ENCODE assay signal across 8 cellular contexts in genomic region chr11:120336641-120337132, GRCh38. TPM values are rescaled to one million over a fixed set of nuclear protein-coding genes. Genes with fewer than 3 reads are reported as not detected.
DNase-seq lines count a peak whose midpoint lies in the region; TF ChIP-seq lines count a peak whose summit lies in the region.

No MANE protein-coding gene starts in this region.

- TF ChIP-seq CTCF in GM12864 (IDR thresholded peaks at IDR 0.05; ENCODE audit: low read depth, low read length, missing control alignments) (no peak), right atrium auricular region (IDR thresholded peaks at IDR 0.05) (no peak)

- H3K9me3 Mint-ChIP-seq in activated naive CD8-positive, alpha-beta T cell treated with anti-CD3 and anti-CD28 coated beads for 36 hours, result no peaks in the 10 kb centered on the region

- no peak overlapping the region for H3K27ac Mint-ChIP-seq in activated naive CD8-positive, alpha-beta T cell treated with anti-CD3 and anti-CD28 coated beads for 36 hours

- H3K4me1 ChIP-seq in right atrium auricular region, result peaks cover 0 to 72% of the 10 kb centered on the region in 2 donors

- peaks cover 3% of the 10 kb centered on the region for H3K36me3 Mint-ChIP-seq in activated naive CD8-positive, alpha-beta T cell treated with anti-CD3 and anti-CD28 coated beads for 36 hours

- DNase-seq in GM12864 (ENCODE audit: low read depth), result no peak
- DNase-seq in HCEC 1CT, result peak; percentile 37
- peak; percentile 61 for DNase-seq in NCI-H510A (lab: John Stamatoyannopoulos, UW)
- peak; percentile 47 for DNase-seq in activated naive CD8-positive, alpha-beta T cell treated with anti-CD3 and anti-CD28 coated beads for 36 hours
- peak; percentile 61 for DNase-seq in right atrium auricular region (ENCODE audit: low spot score)
- DNase-seq in retina, result peak; percentile 90
- no peak for DNase-seq in NCI-H1694 treated with DMSO at 0.1 percent for 48 hours (lab: John Stamatoyannopoulos, UW)
- DNase-seq in NAMALWA (ENCODE audit: low spot score), result no peak

- H3K4me3 Mint-ChIP-seq in activated naive CD8-positive, alpha-beta T cell treated with anti-CD3 and anti-CD28 coated beads for 36 hours, result peak overlapping the region; percentile 92

- H3K27me3 Mint-ChIP-seq in activated naive CD8-positive, alpha-beta T cell treated with anti-CD3 and anti-CD28 coated beads for 36 hours, result peaks cover 66% of the 10 kb centered on the region

- H3K36me3 ChIP-seq in right atrium auricular region, result no peaks in the 10 kb centered on the region

- H3K4me3 ChIP-seq in GM12864 (ENCODE audit: low read depth, low read length), result peak overlapping the region; percentile 98
- H3K4me3 ChIP-seq in right atrium auricular region, result peak overlapping the region; percentile 93 to 97

- H3K4me1 Mint-ChIP-seq in activated naive CD8-positive, alpha-beta T cell treated with anti-CD3 and anti-CD28 coated beads for 36 hours, result peaks cover 26% of the 10 kb centered on the region

- peak overlapping the region; percentile 97 to 100 for H3K27ac ChIP-seq in right atrium auricular region

- H3K27me3 ChIP-seq in right atrium auricular region, result no peaks in the 10 kb centered on the region

- H3K9me3 ChIP-seq in right atrium auricular region, result no peaks in the 10 kb centered on the region

RNA-seq across cellular contexts. Expression of gene ARHGEF12, which starts 0.5 kb away (rescaled TPM):
- total RNA-seq in activated naive CD8-positive, alpha-beta T cell treated with anti-CD3 and anti-CD28 coated beads for 36 hours, result 10 to 100 TPM; 13.7 to 13.8 TPM
- 10 to 100 TPM; 84.0 to 87.2 TPM for total RNA-seq in right atrium auricular region

RNA-seq across cellular contexts. Expression of gene TLCD5, which starts 11.6 kb away (rescaled TPM):
- under 1 TPM; 0.37 to 0.42 TPM for total RNA-seq in activated naive CD8-positive, alpha-beta T cell treated with anti-CD3 and anti-CD28 coated beads for 36 hours
- total RNA-seq in right atrium auricular region, result 10 to 100 TPM; 11.3 to 18.7 TPM

Comparison
In these comparisons a context has a peak if more than half of its experiments do, and no peak if none do; other contexts are left out.
1. DNase-seq: peak in HCEC 1CT (single experiment), NCI-H510A (single experiment), activated naive CD8-positive, alpha-beta T cell treated with anti-CD3 and anti-CD28 coated beads for 36 hours (single experiment), right atrium auricular region (single experiment) and retina (single experiment); none in GM12864 (single experiment), NCI-H1694 treated with DMSO at 0.1 percent for 48 hours (single experiment) and NAMALWA (single experiment).
2. RNA of gene ARHGEF12, which starts 0.5 kb away (total RNA-seq): 84.0 to 87.2 TPM in right atrium auricular region; 13.7 to 13.8 TPM in activated naive CD8-positive, alpha-beta T cell treated with anti-CD3 and anti-CD28 coated beads for 36 hours; every median in the first group is over 4 times any median in the second.
3. RNA of gene TLCD5, which starts 11.6 kb away (total RNA-seq): 11.3 to 18.7 TPM in right atrium auricular region; 0.37 to 0.42 TPM in activated naive CD8-positive, alpha-beta T cell treated with anti-CD3 and anti-CD28 coated beads for 36 hours; every median in the first group is over 4 times any median in the second.